1 cellular context compared by ENCODE assay signal in the genomic region with DNA sequence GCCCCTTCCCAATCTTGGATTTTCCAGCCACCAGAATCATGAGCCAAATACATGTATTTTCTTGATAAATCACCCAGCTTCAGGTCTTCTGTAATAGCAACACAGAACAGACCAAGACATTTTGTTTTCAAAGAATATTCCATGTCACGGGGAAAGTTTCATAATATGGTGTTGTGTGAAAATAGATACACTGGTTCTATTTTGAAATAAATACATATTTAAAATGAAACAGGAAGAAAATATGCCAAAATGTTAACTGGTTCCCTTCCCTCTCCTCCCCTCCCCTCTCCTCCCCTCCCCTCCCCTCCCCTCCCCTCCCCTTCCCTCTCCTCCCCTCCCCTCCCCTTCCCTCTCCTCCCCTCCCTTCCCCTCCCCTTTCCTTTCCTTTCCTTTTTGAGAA.
A peak's percentile ranks its signal among the peaks of the same experiment; 100 is the strongest.
TF ChIP-seq lines count a peak whose summit lies in the region.

No MANE protein-coding gene starts in this region.

TF ChIP-seq in HepG2, 621 proteins besides CTCF, POLR2A, EP300 and RAD21:
- TF ChIP-seq HNRNPK (IDR thresholded peaks at IDR 0.05; ENCODE audit: low read depth, low read length, poor library complexity, severe bottlenecking) (peak; percentile 93), ZNF549 (CRISPR knock-in tag; IDR thresholded peaks at IDR 0.05) (no peak)
